ENCODE assay signal across 1 cellular context in genomic region chr14:52025310-52025709, GRCh38.
TF ChIP-seq lines count a peak whose summit lies in the region.

No MANE protein-coding gene starts in this region.

TF ChIP-seq in endothelial cell of umbilical vein, 7 proteins besides CTCF, POLR2A, EP300 and RAD21:
- TF ChIP-seq MAX (IDR thresholded peaks at IDR 0.05; ENCODE audit: insufficient read depth, insufficient read length) (no peak), FOS (IDR thresholded peaks at IDR 0.05; ENCODE audit: borderline replicate concordance, insufficient read depth, low read length) (peak; percentile 94), POLR2AphosphoS5 (IDR thresholded peaks at IDR 0.05; ENCODE audit: insufficient read depth, low read depth, low read length) (peak; percentile 60), JUN (IDR thresholded peaks at IDR 0.05; ENCODE audit: borderline replicate concordance, insufficient read depth, insufficient read length, low read depth) (peak; percentile 94), EZH2 (IDR thresholded peaks at IDR 0.05; ENCODE audit: borderline replicate concordance, low read depth, low read length, severe bottlenecking) (no peak), GATA2 (IDR thresholded peaks at IDR 0.05; ENCODE audit: insufficient read depth, insufficient read length, low read depth, low read length) (peak; percentile 84)
